In genomic region chr17:78250891-78251772, GRCh38 we compare ENCODE assay signal across 8 cellular contexts. TPM values are rescaled to one million over a fixed set of nuclear protein-coding genes. Genes with fewer than 3 reads are reported as not detected.
DNase-seq lines count a peak whose midpoint lies in the region; ATAC-seq and TF ChIP-seq lines count a peak whose summit lies in the region.

No MANE protein-coding gene starts in this region.

- H3K36me3 Mint-ChIP-seq in activated naive CD8-positive, alpha-beta T cell treated with anti-CD3 and anti-CD28 coated beads, Interleukin-2, amount 50 U/mL, for 24 hours (ENCODE audit: low read depth): no peaks in the 10 kb centered on the region

- ATAC-seq in activated naive CD8-positive, alpha-beta T cell treated with anti-CD3 and anti-CD28 coated beads, Interleukin-2, amount 50 U/mL, for 24 hours: peak; percentile 82
- ATAC-seq in heart right ventricle: peak; percentile 63 to 82 (median 78)
- peak; percentile 83 to 88 (median 86) for ATAC-seq in psoas muscle

- no peaks in the 10 kb centered on the region for H3K27me3 Mint-ChIP-seq in activated naive CD8-positive, alpha-beta T cell treated with anti-CD3 and anti-CD28 coated beads, Interleukin-2, amount 50 U/mL, for 24 hours

- 30 to 33% methylated on average over 27 of the region's 27 CpGs for WGBS in heart right ventricle, 2 donors
- 24 to 31% (median 26%) methylated on average over 25 to 27 of the region's 27 CpGs for whole genome bisulfite sequencing in psoas muscle, 3 donors

- H3K4me3 Mint-ChIP-seq in activated naive CD8-positive, alpha-beta T cell treated with anti-CD3 and anti-CD28 coated beads, Interleukin-2, amount 50 U/mL, for 24 hours: no peak overlapping the region

- H3K27ac ChIP-seq in heart right ventricle (peak overlapping the region in 1 of 10 donors; percentile 63), psoas muscle (no peak overlapping the region), uterus (no peak overlapping the region)

- H3K27me3 ChIP-seq in heart right ventricle (no peaks in the 10 kb centered on the region), psoas muscle (ENCODE audit: insufficient read depth in 3 of 3, low read length in 2 of 3) (no peaks in the 10 kb centered on the region), uterus (no peaks in the 10 kb centered on the region)

- intact Hi-C loops in heart right ventricle (cut with DNase I): loop anchor here in 9 of 10 donors (1.0 to 5.0 kb wide), 7 partner anchors 64 to 234 kb away; partner anchors contain the start of genes AFMID (in 2 of the 9) and TK1 (in 2 of the 9)
- intact Hi-C loops in psoas muscle (cut with DNase I): loop anchor here (1.0 to 5.0 kb wide), 5 partner anchors 64 to 229 kb away; partner anchors contain the start of genes AFMID (in 1 of the 2) and TK1 (in 1 of the 2)
- intact Hi-C loops in uterus (cut with DNase I; ENCODE audit: low total_unique reads): loop anchor here (10.0 kb wide), 1 partner anchor 174 kb away; no protein-coding TSS in a partner anchor

- H3K9me3 Mint-ChIP-seq in activated naive CD8-positive, alpha-beta T cell treated with anti-CD3 and anti-CD28 coated beads, Interleukin-2, amount 50 U/mL, for 24 hours: no peaks in the 10 kb centered on the region

- no peak overlapping the region for H3K27ac Mint-ChIP-seq in activated naive CD8-positive, alpha-beta T cell treated with anti-CD3 and anti-CD28 coated beads, Interleukin-2, amount 50 U/mL, for 24 hours

- H3K4me1 ChIP-seq in heart right ventricle (peaks cover 0 to 47% (median 21%) of the 10 kb centered on the region in 9 donors), psoas muscle (peaks cover 13% of the 10 kb centered on the region), uterus (no peaks in the 10 kb centered on the region)

- H3K4me1 Mint-ChIP-seq in activated naive CD8-positive, alpha-beta T cell treated with anti-CD3 and anti-CD28 coated beads, Interleukin-2, amount 50 U/mL, for 24 hours: peaks cover 34% of the 10 kb centered on the region

- DNase-seq in DMS79 treated with DMSO at 0.1 percent for 48 hours (lab: John Stamatoyannopoulos, UW): peak; percentile 49
- DNase-seq in HCEC 1CT: peak; percentile 77
- DNase-seq in NCI-H146 treated with DMSO at 0.1 percent for 48 hours (lab: John Stamatoyannopoulos, UW; ENCODE audit: unreplicated experiment): peak; percentile 78
- peak; percentile 76 for DNase-seq in T follicular helper cell (ENCODE audit: low read depth)
- peak; percentile 90 for DNase-seq in activated naive CD8-positive, alpha-beta T cell treated with anti-CD3 and anti-CD28 coated beads, Interleukin-2, amount 50 U/mL, for 24 hours
- DNase-seq in heart right ventricle: peak; percentile 82 to 87
- peak; percentile 87 to 93 for DNase-seq in psoas muscle
- DNase-seq in uterus: peak; percentile 72 to 83

- H3K4me3 ChIP-seq in heart right ventricle (peak overlapping the region in 1 of 10 donors; percentile 25), psoas muscle (peak overlapping the region; percentile 4), uterus (no peak overlapping the region)

- TF ChIP-seq CTCF in heart right ventricle (IDR thresholded peaks at IDR 0.05) (peak; percentile 99 to 100 (median 100)), psoas muscle (IDR thresholded peaks at IDR 0.05) (peak; percentile 100), uterus (IDR thresholded peaks at IDR 0.05) (peak; percentile 99)

- peak in 1 of 2 donors; percentile 23 for TF ChIP-seq POLR2A in uterus (IDR thresholded peaks at IDR 0.05)

- no peaks in the 10 kb centered on the region for H3K36me3 ChIP-seq in heart right ventricle
- no peaks in the 10 kb centered on the region for H3K36me3 ChIP-seq in psoas muscle (ENCODE audit: insufficient read depth in 1 of 2, low read depth in 1 of 2)
- H3K36me3 ChIP-seq in uterus: no peaks in the 10 kb centered on the region

- no peaks in the 10 kb centered on the region for H3K9me3 ChIP-seq in heart right ventricle
- no peaks in the 10 kb centered on the region for H3K9me3 ChIP-seq in psoas muscle
- no peaks in the 10 kb centered on the region for H3K9me3 ChIP-seq in uterus

RNA-seq across cellular contexts. Expression of gene TMEM235, which starts 19.7 kb away (rescaled TPM):
- not detected for total RNA-seq in heart right ventricle
- polyA plus RNA-seq in heart right ventricle: not detected
- total RNA-seq in psoas muscle: not detected
- polyA plus RNA-seq in psoas muscle: not detected
- not detected for total RNA-seq in uterus

RNA-seq across cellular contexts. Expression of gene BIRC5, which starts 37.1 kb away (rescaled TPM):
- total RNA-seq in heart right ventricle: 1 to 10 TPM in 3 of 10 donors, under 1 TPM in 5, not detected in 2; 0.13 to 7.6 (median 0.79) TPM
- polyA plus RNA-seq in heart right ventricle: under 1 TPM; 0.22 to 0.28 TPM
- under 1 TPM in 2 of 4 donors, not detected in 2; 0.12 to 0.34 TPM for total RNA-seq in psoas muscle
- under 1 TPM; 0.06 to 0.96 (median 0.23) TPM for polyA plus RNA-seq in psoas muscle
- total RNA-seq in uterus: 10 to 100 TPM in 2 of 4 donors, not detected in 2; 26.3 to 29.7 TPM
